Comparison of ENCODE assay signal across 8 cellular contexts in the genomic region with DNA sequence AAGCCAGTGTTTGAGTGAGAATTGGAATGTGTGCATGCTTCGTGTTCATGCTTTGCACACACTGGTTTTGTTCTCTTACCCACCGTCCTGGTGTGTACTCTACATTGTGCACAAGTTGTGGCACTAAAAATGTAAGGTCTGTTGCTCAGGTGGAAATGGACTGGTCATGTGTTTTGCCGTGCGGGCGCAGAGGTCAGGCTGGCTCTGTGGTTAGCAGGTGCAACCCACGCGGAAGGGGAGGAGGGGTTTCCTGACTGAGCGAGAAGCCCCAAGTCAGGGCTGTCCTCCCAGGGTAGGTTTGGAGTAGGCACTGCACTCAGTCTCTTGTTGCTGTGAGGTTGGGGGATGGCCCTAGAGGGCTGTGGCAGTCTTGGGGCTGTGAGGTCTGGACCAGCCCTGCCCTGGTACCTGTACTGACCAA.
DNase-seq lines count a peak whose midpoint lies in the region; ATAC-seq, FAIRE-seq and TF ChIP-seq lines count a peak whose summit lies in the region.

No MANE protein-coding gene starts in this region.

- H3K4me1 ChIP-seq in HCT116 (ENCODE audit: control insufficient read depth in 1 of 2, insufficient read depth in 2 of 2, low read length in 2 of 2): peaks cover 0 to 5% of the 10 kb centered on the region in 2 experiments; a peak in 2 of 4 replicates

- no peaks in the 10 kb centered on the region for H3K9me2 ChIP-seq in HCT116 (ENCODE audit: insufficient read depth)

- TF ChIP-seq CTCF in HCT116 (IDR thresholded peaks at IDR 0.05 in 2 of 3, conservative IDR thresholded peaks at IDR 0.05 in 1 of 3; ENCODE audit: borderline replicate concordance in 1 of 3, insufficient read depth in 1 of 3, low read depth in 2 of 3, low read length in 2 of 3): no peak

- CTCF ChIA-PET in HCT116 (lab: Charles Lee): no interaction called here

- ATAC-seq in HCT116 (0 out of 2 replicates have a peak, but pooled peaks have one; percentile 11), naive B cell (ENCODE audit: low read depth in 2 of 2) (peak; percentile 85)

- peak; percentile 94 for FAIRE-seq in GM12891 (lab: Jason Lieb, UNC)

- peaks cover 26% of the 10 kb centered on the region for H3K4me1 Mint-ChIP-seq in activated CD4-positive, alpha-beta T cell treated with anti-CD3 and anti-CD28 coated beads, Interleukin-2, amount 10 ng/mL, durations not matched to agents 24 days and 14 days
- H3K4me1 Mint-ChIP-seq in naive B cell: peaks cover 58 to 71% (median 59%) of the 10 kb centered on the region in 3 donors

- H3K4me3 ChIP-seq in HCT116 (replicated peaks in 1 of 2; ENCODE audit: low read depth in 1 of 2, low read length in 2 of 2): no peak overlapping the region

- RAD21 ChIA-PET in HCT116 (lab: Charles Lee; ENCODE audit: low non-redundant PET in 1 of 2, low total read pairs in 2 of 2, uncharacterized antibody in 2 of 2, unreplicated experiment in 2 of 2): no interaction called here

- no TSS peak for BruUV-seq in HCT116 (replicated peaks; lab: Mats Ljungman, UMichigan)

- peaks cover 88% of the 10 kb centered on the region for H3K79me2 ChIP-seq in HCT116 (ENCODE audit: insufficient read depth, low read length)

- H3K27me3 ChIP-seq in HCT116 (ENCODE audit: insufficient read depth, low read length): no peaks in the 10 kb centered on the region

- no peak overlapping the region for H3K27ac ChIP-seq in HCT116 (ENCODE audit: low read depth, low read length)

- no peak for TF ChIP-seq POLR2A in GM12891 (IDR thresholded peaks at IDR 0.05; ENCODE audit: low read depth, low read length)
- TF ChIP-seq POLR2A in HCT116 (IDR thresholded peaks at IDR 0.05; ENCODE audit: borderline replicate concordance, extremely low read depth, insufficient read depth, insufficient read length): no peak

- H3K9me3 Mint-ChIP-seq in activated CD4-positive, alpha-beta T cell treated with anti-CD3 and anti-CD28 coated beads, Interleukin-2, amount 10 ng/mL, durations not matched to agents 24 days and 14 days: peaks cover 12% of the 10 kb centered on the region
- H3K9me3 Mint-ChIP-seq in naive B cell: peaks cover 7 to 27% (median 12%) of the 10 kb centered on the region in 7 donors

- H3K36me3 ChIP-seq in HCT116 (ENCODE audit: control insufficient read depth in 1 of 2, insufficient read depth in 2 of 2, low read length in 2 of 2): no peaks in the 10 kb centered on the region

- no peaks in the 10 kb centered on the region for H3K27me3 Mint-ChIP-seq in activated CD4-positive, alpha-beta T cell treated with anti-CD3 and anti-CD28 coated beads, Interleukin-2, amount 10 ng/mL, durations not matched to agents 24 days and 14 days
- no peaks in the 10 kb centered on the region for H3K27me3 Mint-ChIP-seq in naive B cell

- peaks cover 6% of the 10 kb centered on the region in 2 experiments; a peak in 1 of 4 replicates for H3K9me3 ChIP-seq in HCT116 (ENCODE audit: control insufficient read depth in 1 of 2, insufficient read depth in 1 of 2, low read depth in 1 of 2, low read length in 2 of 2)

- H3K9ac ChIP-seq in HCT116 (ENCODE audit: low read length): no peak overlapping the region

- TF ChIP-seq RAD21 in HCT116 (IDR thresholded peaks at IDR 0.05; ENCODE audit: low read depth): no peak

- peaks cover 40% of the 10 kb centered on the region for H3K36me3 Mint-ChIP-seq in activated CD4-positive, alpha-beta T cell treated with anti-CD3 and anti-CD28 coated beads, Interleukin-2, amount 10 ng/mL, durations not matched to agents 24 days and 14 days (ENCODE audit: low read depth)
- peaks cover 10 to 13% of the 10 kb centered on the region in 2 donors for H3K36me3 Mint-ChIP-seq in naive B cell

- POLR2A ChIA-PET in HCT116 (lab: Charles Lee): no interaction called here

- peak overlapping the region; percentile 58 for H3K4me3 Mint-ChIP-seq in activated CD4-positive, alpha-beta T cell treated with anti-CD3 and anti-CD28 coated beads, Interleukin-2, amount 10 ng/mL, durations not matched to agents 24 days and 14 days
- peak overlapping the region; percentile 43 to 92 (median 82) for H3K4me3 Mint-ChIP-seq in naive B cell

- H3K27ac Mint-ChIP-seq in activated CD4-positive, alpha-beta T cell treated with anti-CD3 and anti-CD28 coated beads, Interleukin-2, amount 10 ng/mL, durations not matched to agents 24 days and 14 days: peak overlapping the region; percentile 56
- H3K27ac Mint-ChIP-seq in naive B cell: peak overlapping the region; percentile 86 to 95 (median 92)

- intact Hi-C loops in HCT116 (cut with micrococcal nuclease): no loop called here
- intact Hi-C loops in activated CD4-positive, alpha-beta T cell treated with anti-CD3 and anti-CD28 coated beads, Interleukin-2, amount 10 ng/mL, durations not matched to agents 24 days and 14 days (cut with micrococcal nuclease): no loop called here

- DNase-seq in GM12891 (ENCODE audit: insufficient read length, low spot score) (peak; percentile 75), HCT116 (ENCODE audit: low read depth, low spot score) (no peak), naive B cell (peak; percentile 57), NCI-H1092 (lab: John Stamatoyannopoulos, UW) (no peak), NCI-H2227 (lab: John Stamatoyannopoulos, UW; ENCODE audit: unreplicated experiment) (no peak), NCI-H1417 treated with DMSO at 0.1 percent for 48 hours (lab: John Stamatoyannopoulos, UW) (no peak), NCI-H82 (lab: John Stamatoyannopoulos, UW) (no peak)
- DNase-seq in activated CD4-positive, alpha-beta T cell treated with anti-CD3 and anti-CD28 coated beads, Interleukin-2, amount 10 ng/mL, durations not matched to agents 24 days and 14 days: peak; percentile 79

- H3K4me2 ChIP-seq in HCT116 (ENCODE audit: low read length): no peak overlapping the region

- H2AFZ ChIP-seq in HCT116 (ENCODE audit: low read depth, low read length, poor library complexity, severe bottlenecking): no peak overlapping the region

- peaks cover 9% of the 10 kb centered on the region; the same call in 1 of the 2 replicates for H4K20me1 ChIP-seq in HCT116 (ENCODE audit: insufficient read depth)

TF ChIP-seq in GM12891, 5 proteins besides CTCF, POLR2A, EP300 and RAD21:
- TF ChIP-seq SPI1 (IDR thresholded peaks at IDR 0.05; ENCODE audit: low read depth, low read length) (no peak), PAX5 (IDR thresholded peaks at IDR 0.05; ENCODE audit: insufficient read depth, low read length, severe bottlenecking) (peak; percentile 13), POLR2AphosphoS5 (IDR thresholded peaks at IDR 0.05; ENCODE audit: low read depth, low read length) (0 out of 2 replicates have a peak, but pooled peaks have one; percentile 44), TAF1 (IDR thresholded peaks at IDR 0.05; ENCODE audit: low read depth, low read length) (no peak), POU2F2 (IDR thresholded peaks at IDR 0.05; ENCODE audit: low read depth, low read length) (0 out of 2 replicates have a peak, but pooled peaks have one; percentile 46)

TF ChIP-seq in HCT116, 20 proteins besides CTCF, POLR2A, EP300 and RAD21 (continues in another document):
- TF ChIP-seq, protein P1, sequence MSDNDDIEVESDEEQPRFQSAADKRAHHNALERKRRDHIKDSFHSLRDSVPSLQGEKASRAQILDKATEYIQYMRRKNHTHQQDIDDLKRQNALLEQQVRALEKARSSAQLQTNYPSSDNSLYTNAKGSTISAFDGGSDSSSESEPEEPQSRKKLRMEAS (IDR thresholded peaks at IDR 0.05): no peak
- TF ChIP-seq, protein P2, sequence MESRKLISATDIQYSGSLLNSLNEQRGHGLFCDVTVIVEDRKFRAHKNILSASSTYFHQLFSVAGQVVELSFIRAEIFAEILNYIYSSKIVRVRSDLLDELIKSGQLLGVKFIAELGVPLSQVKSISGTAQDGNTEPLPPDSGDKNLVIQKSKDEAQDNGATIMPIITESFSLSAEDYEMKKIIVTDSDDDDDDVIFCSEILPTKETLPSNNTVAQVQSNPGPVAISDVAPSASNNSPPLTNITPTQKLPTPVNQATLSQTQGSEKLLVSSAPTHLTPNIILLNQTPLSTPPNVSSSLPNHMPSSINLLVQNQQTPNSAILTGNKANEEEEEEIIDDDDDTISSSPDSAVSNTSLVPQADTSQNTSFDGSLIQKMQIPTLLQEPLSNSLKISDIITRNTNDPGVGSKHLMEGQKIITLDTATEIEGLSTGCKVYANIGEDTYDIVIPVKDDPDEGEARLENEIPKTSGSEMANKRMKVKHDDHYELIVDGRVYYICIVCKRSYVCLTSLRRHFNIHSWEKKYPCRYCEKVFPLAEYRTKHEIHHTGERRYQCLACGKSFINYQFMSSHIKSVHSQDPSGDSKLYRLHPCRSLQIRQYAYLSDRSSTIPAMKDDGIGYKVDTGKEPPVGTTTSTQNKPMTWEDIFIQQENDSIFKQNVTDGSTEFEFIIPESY (IDR thresholded peaks at IDR 0.05; ENCODE audit: extremely low read depth, insufficient replicate concordance, low read length): no peak
- TF ChIP-seq SIN3A (IDR thresholded peaks at IDR 0.05; ENCODE audit: low read depth): no peak
- TF ChIP-seq JUND (IDR thresholded peaks at IDR 0.05): no peak
- TF ChIP-seq SRF (IDR thresholded peaks at IDR 0.05; ENCODE audit: low read depth): no peak
- no peak for TF ChIP-seq POLR2AphosphoS5 (IDR thresholded peaks at IDR 0.05; ENCODE audit: low read depth, low read length)
- no peak for TF ChIP-seq EGR1 (IDR thresholded peaks at IDR 0.05; ENCODE audit: low read depth)
- TF ChIP-seq, protein P3, sequence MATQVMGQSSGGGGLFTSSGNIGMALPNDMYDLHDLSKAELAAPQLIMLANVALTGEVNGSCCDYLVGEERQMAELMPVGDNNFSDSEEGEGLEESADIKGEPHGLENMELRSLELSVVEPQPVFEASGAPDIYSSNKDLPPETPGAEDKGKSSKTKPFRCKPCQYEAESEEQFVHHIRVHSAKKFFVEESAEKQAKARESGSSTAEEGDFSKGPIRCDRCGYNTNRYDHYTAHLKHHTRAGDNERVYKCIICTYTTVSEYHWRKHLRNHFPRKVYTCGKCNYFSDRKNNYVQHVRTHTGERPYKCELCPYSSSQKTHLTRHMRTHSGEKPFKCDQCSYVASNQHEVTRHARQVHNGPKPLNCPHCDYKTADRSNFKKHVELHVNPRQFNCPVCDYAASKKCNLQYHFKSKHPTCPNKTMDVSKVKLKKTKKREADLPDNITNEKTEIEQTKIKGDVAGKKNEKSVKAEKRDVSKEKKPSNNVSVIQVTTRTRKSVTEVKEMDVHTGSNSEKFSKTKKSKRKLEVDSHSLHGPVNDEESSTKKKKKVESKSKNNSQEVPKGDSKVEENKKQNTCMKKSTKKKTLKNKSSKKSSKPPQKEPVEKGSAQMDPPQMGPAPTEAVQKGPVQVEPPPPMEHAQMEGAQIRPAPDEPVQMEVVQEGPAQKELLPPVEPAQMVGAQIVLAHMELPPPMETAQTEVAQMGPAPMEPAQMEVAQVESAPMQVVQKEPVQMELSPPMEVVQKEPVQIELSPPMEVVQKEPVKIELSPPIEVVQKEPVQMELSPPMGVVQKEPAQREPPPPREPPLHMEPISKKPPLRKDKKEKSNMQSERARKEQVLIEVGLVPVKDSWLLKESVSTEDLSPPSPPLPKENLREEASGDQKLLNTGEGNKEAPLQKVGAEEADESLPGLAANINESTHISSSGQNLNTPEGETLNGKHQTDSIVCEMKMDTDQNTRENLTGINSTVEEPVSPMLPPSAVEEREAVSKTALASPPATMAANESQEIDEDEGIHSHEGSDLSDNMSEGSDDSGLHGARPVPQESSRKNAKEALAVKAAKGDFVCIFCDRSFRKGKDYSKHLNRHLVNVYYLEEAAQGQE (IDR thresholded peaks at IDR 0.05; ENCODE audit: low read depth): no peak
- no peak for TF ChIP-seq ELF1 (IDR thresholded peaks at IDR 0.05; ENCODE audit: borderline replicate concordance, low read depth)

Comparison
In these comparisons a context has a peak if more than half of its experiments do, and no peak if none do; other contexts are left out.
1. DNase-seq: peak in GM12891 (single experiment), activated CD4-positive, alpha-beta T cell treated with anti-CD3 and anti-CD28 coated beads, Interleukin-2, amount 10 ng/mL, durations not matched to agents 24 days and 14 days (single experiment) and naive B cell (single experiment); none in HCT116 (single experiment), NCI-H1092 (single experiment), NCI-H2227 (single experiment), NCI-H1417 treated with DMSO at 0.1 percent for 48 hours (single experiment) and NCI-H82 (single experiment).